ENCODE assay signal across 19 cellular contexts in the genomic region with DNA sequence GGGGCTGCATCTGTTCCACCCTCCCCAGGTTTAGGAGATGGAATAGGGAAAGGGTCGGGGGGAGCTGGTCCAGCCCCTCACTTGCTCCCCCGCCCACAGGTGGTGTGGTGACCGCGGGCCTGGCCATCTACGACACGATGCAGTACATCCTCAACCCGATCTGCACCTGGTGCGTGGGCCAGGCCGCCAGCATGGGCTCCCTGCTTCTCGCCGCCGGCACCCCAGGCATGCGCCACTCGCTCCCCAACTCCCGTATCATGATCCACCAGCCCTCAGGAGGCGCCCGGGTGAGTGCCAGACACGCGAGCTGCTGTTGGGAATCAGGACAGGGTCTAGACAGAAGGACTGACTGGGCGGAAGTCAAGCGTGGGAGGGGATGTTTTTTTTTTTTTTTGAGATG. TPM values are rescaled to one million over a fixed set of nuclear protein-coding genes. Genes with fewer than 3 reads are reported as not detected.
DNase-seq lines count a peak whose midpoint lies in the region; ATAC-seq and TF ChIP-seq lines count a peak whose summit lies in the region.
"Had no signal": no experiment of that assay in that cellular context is flagged by ENCODE, and none has a peak within 500 bp of the region (broad histone marks: within the 10 kb centered on the region; RNA-seq: fewer than 3 reads in every experiment).

No MANE protein-coding gene starts in this region.

- no peak overlapping the region for H2BK5ac ChIP-seq in mesenchymal stem cell (ENCODE audit: low read depth, low read length, poor library complexity, severe bottlenecking)

- no peak overlapping the region for H2BK15ac ChIP-seq in mesenchymal stem cell (ENCODE audit: low read depth, poor library complexity, severe bottlenecking)

- H3K27ac Mint-ChIP-seq in activated T-cell treated with anti-CD3 and anti-CD28 coated beads, Interleukin-2, amount 50 U/mL, for 24 hours = peak overlapping the region; percentile 67
- no peak overlapping the region for H3K27ac Mint-ChIP-seq in CD4-positive, alpha-beta T cell
- peak overlapping the region; percentile 16 for H3K27ac Mint-ChIP-seq in activated CD4-positive, alpha-beta memory T cell treated with anti-CD3 and anti-CD28 coated beads, Interleukin-2, amount 10 ng/mL, durations not matched to agents 7 days and 5 days
- no peak overlapping the region for H3K27ac Mint-ChIP-seq in Caco-2 (ENCODE audit: unreplicated experiment)
- H3K27ac Mint-ChIP-seq: HFFc6 had no signal

- peaks cover 22% of the 10 kb centered on the region for H3K4me1 Mint-ChIP-seq in activated T-cell treated with anti-CD3 and anti-CD28 coated beads, Interleukin-2, amount 50 U/mL, for 24 hours (ENCODE audit: low read depth)
- peaks cover 23% of the 10 kb centered on the region for H3K4me1 Mint-ChIP-seq in CD4-positive, alpha-beta T cell (ENCODE audit: low read depth)
- peaks cover 18% of the 10 kb centered on the region for H3K4me1 Mint-ChIP-seq in activated CD4-positive, alpha-beta memory T cell treated with anti-CD3 and anti-CD28 coated beads, Interleukin-2, amount 10 ng/mL, durations not matched to agents 7 days and 5 days
- no peaks in the 10 kb centered on the region for H3K4me1 Mint-ChIP-seq in Caco-2 (ENCODE audit: low read depth, unreplicated experiment)

- no TSS peak for BruUV-seq in Caco-2 (replicated peaks; lab: Mats Ljungman, UMichigan)

- H3K4me3 ChIP-seq in mesenchymal stem cell (ENCODE audit: insufficient read depth in 1 of 2, low read depth in 1 of 2, low read length in 2 of 2) (no peak overlapping the region), Caco-2 (ENCODE audit: low read depth, low read length) (no peak overlapping the region)

- H2AK5ac ChIP-seq in mesenchymal stem cell (ENCODE audit: low read length, severe bottlenecking) = no peak overlapping the region

- intact Hi-C loops in CD4-positive, alpha-beta T cell (cut with DNase I, micrococcal nuclease) = loop anchor here in 1 of 2 experiments (5.0 to 10.0 kb wide), 4 partner anchors 500 to 1560 kb away; partner anchors contain the start of genes CTXN1, HSD11B1L, MICOS13 and SNAPC2
- intact Hi-C loops in Caco-2 (cut with micrococcal nuclease; ENCODE audit: unreplicated experiment) = no loop called here

- H3K9me3 ChIP-seq in CD4-positive, alpha-beta T cell (ENCODE audit: control insufficient read depth, low read length) = no peaks in the 10 kb centered on the region
- H3K9me3 ChIP-seq in mesenchymal stem cell (ENCODE audit: control insufficient read depth, low read length) = no peaks in the 10 kb centered on the region
- no peaks in the 10 kb centered on the region for H3K9me3 ChIP-seq in Caco-2

- CTCF ChIA-PET in CD4-positive, alpha-beta T cell (lab: Charles Lee) = no interaction called here
- CTCF ChIA-PET in activated CD4-positive, alpha-beta memory T cell treated with anti-CD3 and anti-CD28 coated beads, Interleukin-2, amount 10 ng/mL, durations not matched to agents 7 days and 5 days (lab: Charles Lee) = no interaction called here
- CTCF ChIA-PET in Caco-2 (lab: Charles Lee) = no interaction called here

- H3K27me3 ChIP-seq in CD4-positive, alpha-beta T cell (ENCODE audit: control insufficient read depth, insufficient read depth, low read length) = no peaks in the 10 kb centered on the region
- no peaks in the 10 kb centered on the region for H3K27me3 ChIP-seq in mesenchymal stem cell (ENCODE audit: control insufficient read depth in 1 of 2, insufficient read depth in 1 of 2, low read length in 2 of 2)
- no peaks in the 10 kb centered on the region for H3K27me3 ChIP-seq in Caco-2 (replicated peaks; ENCODE audit: control insufficient read depth, insufficient read depth, low read length)

- H3K27me3 Mint-ChIP-seq in activated T-cell treated with anti-CD3 and anti-CD28 coated beads, Interleukin-2, amount 50 U/mL, for 24 hours = no peaks in the 10 kb centered on the region
- H3K27me3 Mint-ChIP-seq in CD4-positive, alpha-beta T cell = no peaks in the 10 kb centered on the region
- H3K27me3 Mint-ChIP-seq in activated CD4-positive, alpha-beta memory T cell treated with anti-CD3 and anti-CD28 coated beads, Interleukin-2, amount 10 ng/mL, durations not matched to agents 7 days and 5 days = no peaks in the 10 kb centered on the region
- no peaks in the 10 kb centered on the region for H3K27me3 Mint-ChIP-seq in Caco-2 (ENCODE audit: insufficient read depth, unreplicated experiment)

- no peak overlapping the region for H2AFZ ChIP-seq in mesenchymal stem cell (ENCODE audit: low read depth, low read length)

- H3K9ac ChIP-seq in mesenchymal stem cell (ENCODE audit: low read length) = no peak overlapping the region

- H3K4ac ChIP-seq in mesenchymal stem cell (ENCODE audit: low read depth in 1 of 2, low read length in 2 of 2) = no peak overlapping the region

- peaks cover 72% of the 10 kb centered on the region for H3K36me3 Mint-ChIP-seq in activated T-cell treated with anti-CD3 and anti-CD28 coated beads, Interleukin-2, amount 50 U/mL, for 24 hours (ENCODE audit: low read depth)
- peaks cover 72% of the 10 kb centered on the region for H3K36me3 Mint-ChIP-seq in CD4-positive, alpha-beta T cell (ENCODE audit: low read depth)
- H3K36me3 Mint-ChIP-seq in activated CD4-positive, alpha-beta memory T cell treated with anti-CD3 and anti-CD28 coated beads, Interleukin-2, amount 10 ng/mL, durations not matched to agents 7 days and 5 days (ENCODE audit: low read depth) = peaks cover 43% of the 10 kb centered on the region
- peaks cover 25% of the 10 kb centered on the region for H3K36me3 Mint-ChIP-seq in Caco-2 (ENCODE audit: insufficient read depth, unreplicated experiment)

- H3K4me3 Mint-ChIP-seq in activated T-cell treated with anti-CD3 and anti-CD28 coated beads, Interleukin-2, amount 50 U/mL, for 24 hours = peak overlapping the region; percentile 36
- peak overlapping the region; percentile 56 for H3K4me3 Mint-ChIP-seq in CD4-positive, alpha-beta T cell
- no peak overlapping the region for H3K4me3 Mint-ChIP-seq in activated CD4-positive, alpha-beta memory T cell treated with anti-CD3 and anti-CD28 coated beads, Interleukin-2, amount 10 ng/mL, durations not matched to agents 7 days and 5 days
- no peak overlapping the region for H3K4me3 Mint-ChIP-seq in Caco-2 (ENCODE audit: unreplicated experiment)
- H3K4me3 Mint-ChIP-seq: HFFc6 had no signal

- H3K9me3 Mint-ChIP-seq in activated T-cell treated with anti-CD3 and anti-CD28 coated beads, Interleukin-2, amount 50 U/mL, for 24 hours = no peaks in the 10 kb centered on the region
- no peaks in the 10 kb centered on the region for H3K9me3 Mint-ChIP-seq in CD4-positive, alpha-beta T cell
- H3K9me3 Mint-ChIP-seq in activated CD4-positive, alpha-beta memory T cell treated with anti-CD3 and anti-CD28 coated beads, Interleukin-2, amount 10 ng/mL, durations not matched to agents 7 days and 5 days = no peaks in the 10 kb centered on the region
- no peaks in the 10 kb centered on the region for H3K9me3 Mint-ChIP-seq in Caco-2 (ENCODE audit: unreplicated experiment)
- H3K9me3 Mint-ChIP-seq: HFFc6, IgD-negative memory B cell had no signal

- H3K4me1 ChIP-seq in mesenchymal stem cell (ENCODE audit: control insufficient read depth, insufficient read depth, low read depth, low read length) (peaks cover 5% of the 10 kb centered on the region), Caco-2 (no peaks in the 10 kb centered on the region)

- no peak overlapping the region for H3K27ac ChIP-seq in CD4-positive, alpha-beta T cell (ENCODE audit: low read depth, low read length)
- no peak overlapping the region for H3K27ac ChIP-seq in mesenchymal stem cell (ENCODE audit: low read length, poor library complexity, severe bottlenecking)
- H3K27ac ChIP-seq: C4-2B had no signal

- POLR2A ChIA-PET in CD4-positive, alpha-beta T cell (lab: Charles Lee) = interaction anchor here (6.3 kb wide), 1 partner anchor 8 kb away, joined by 172 read pairs; the partner anchor contains the start of gene ALKBH7
- POLR2A ChIA-PET in activated CD4-positive, alpha-beta memory T cell treated with anti-CD3 and anti-CD28 coated beads, Interleukin-2, amount 10 ng/mL, durations not matched to agents 7 days and 5 days (lab: Charles Lee) = no interaction called here
- POLR2A ChIA-PET in Caco-2 (lab: Charles Lee) = interaction anchor here (1.7 kb wide), 1 partner anchor 8 kb away, joined by 11 read pairs; the partner anchor contains the start of gene ALKBH7

- no peak for ATAC-seq in CD4-positive, alpha-beta T cell (ENCODE audit: poor library complexity)
- no peak for ATAC-seq in GM18511 (IDR thresholded peaks at IDR 0.05; ENCODE audit: unreplicated experiment)
- ATAC-seq: Panc1 had no signal

- no peak for DNase-seq in activated T-cell treated with anti-CD3 and anti-CD28 coated beads, Interleukin-2, amount 50 U/mL, for 24 hours
- no peak for DNase-seq in activated T-cell treated with anti-CD3 and anti-CD28 coated beads, Interleukin-2, amount 50 U/mL, for 48 hours
- DNase-seq in CD4-positive, alpha-beta T cell = no peak
- no peak for DNase-seq in activated CD4-positive, alpha-beta memory T cell treated with anti-CD3 and anti-CD28 coated beads, Interleukin-2, amount 10 ng/mL, durations not matched to agents 7 days and 5 days
- DNase-seq in mesenchymal stem cell (no peak), NCI-H1105 treated with DMSO at 0.1 percent for 48 hours (lab: John Stamatoyannopoulos, UW) (no peak), Caco-2 (no peak)
- DNase-seq: HFFc6, NCI-H1105, NCI-H1694 treated with DMSO at 0.1 percent for 48 hours, NCI-H2107, NCI-H2227 treated with DMSO at 0.1 percent for 48 hours, NCI-H524 treated with DMSO at 0.1 percent for 48 hours had no signal

- H3K18ac ChIP-seq in mesenchymal stem cell (ENCODE audit: low read depth in 1 of 2, low read length in 2 of 2) = no peak overlapping the region

- H3K36me3 ChIP-seq in mesenchymal stem cell (ENCODE audit: control insufficient read depth in 1 of 2, insufficient read depth in 2 of 2, low read depth in 1 of 2, low read length in 2 of 2) (peaks cover 50 to 55% of the 10 kb centered on the region in 2 experiments), Caco-2 (ENCODE audit: control insufficient read depth, insufficient read depth, low read length) (peaks cover 1% of the 10 kb centered on the region)

- H4K91ac ChIP-seq in mesenchymal stem cell (ENCODE audit: low read length) = peak overlapping the region; percentile 67

- H3K23ac ChIP-seq in mesenchymal stem cell (ENCODE audit: low read length in 2 of 2) = no peak overlapping the region

- H3K4me2 ChIP-seq in mesenchymal stem cell (ENCODE audit: low read length, poor library complexity, severe bottlenecking) = no peak overlapping the region

- H2BK12ac ChIP-seq in mesenchymal stem cell (ENCODE audit: low read length in 2 of 2) = no peak overlapping the region

- no peak overlapping the region for H3K14ac ChIP-seq in mesenchymal stem cell (ENCODE audit: low read length in 2 of 2)

- peak overlapping the region; percentile 75 for H4K8ac ChIP-seq in mesenchymal stem cell (ENCODE audit: low read length)

- H3K79me1 ChIP-seq in mesenchymal stem cell (replicated peaks; ENCODE audit: low read length, poor library complexity, severe bottlenecking) = peaks cover 22% of the 10 kb centered on the region

- 98% methylated on average over 21 of the region's 21 CpGs for WGBS in mesenchymal stem cell

- TF ChIP-seq CTCF in CD4-positive, alpha-beta T cell (IDR thresholded peaks at IDR 0.05) = no peak
- TF ChIP-seq CTCF in Caco-2 (IDR thresholded peaks at IDR 0.05; ENCODE audit: insufficient read depth in 1 of 2, low read depth in 1 of 2, low read length in 1 of 2, severe bottlenecking in 1 of 2, unreplicated experiment in 1 of 2) = no peak

- H2BK120ac ChIP-seq in mesenchymal stem cell (ENCODE audit: low read depth, low read length) = no peak overlapping the region

RNA-seq across cellular contexts. Expression of gene CLPP, which starts 3.0 kb away (rescaled TPM):
- total RNA-seq in CD4-positive, alpha-beta T cell = 10 to 100 TPM; 86.7 to 96.4 TPM
- 100 to 1,000 TPM; 136 to 147 TPM for total RNA-seq in activated CD4-positive, alpha-beta memory T cell treated with anti-CD3 and anti-CD28 coated beads, Interleukin-2, amount 10 ng/mL, durations not matched to agents 7 days and 5 days
- 159 TPM for polyA plus RNA-seq in mesenchymal stem cell (2013, experiment 1 of 2)
- polyA plus RNA-seq in mesenchymal stem cell (2013, experiment 2 of 2) = 167 TPM
- 86.8 and 93.5 TPM in 2 replicates for total RNA-seq in Caco-2 (2022)

RNA-seq across cellular contexts. Expression of gene ALKBH7, which starts 8.2 kb away (rescaled TPM):
- total RNA-seq in CD4-positive, alpha-beta T cell = 10 to 100 TPM; 75.3 to 78.7 TPM
- 10 to 100 TPM; 52.0 to 52.5 TPM for total RNA-seq in activated CD4-positive, alpha-beta memory T cell treated with anti-CD3 and anti-CD28 coated beads, Interleukin-2, amount 10 ng/mL, durations not matched to agents 7 days and 5 days
- polyA plus RNA-seq in mesenchymal stem cell (2013, experiment 1 of 2) = 46.0 TPM
- 44.8 TPM for polyA plus RNA-seq in mesenchymal stem cell (2013, experiment 2 of 2)
- total RNA-seq in Caco-2 (2022) = 55.5 and 70.0 TPM in 2 replicates

RNA-seq across cellular contexts. Expression of gene PSPN, which starts 11.4 kb away (rescaled TPM):
- total RNA-seq in CD4-positive, alpha-beta T cell = under 1 TPM; 0.81 to 0.85 TPM
- total RNA-seq in activated CD4-positive, alpha-beta memory T cell treated with anti-CD3 and anti-CD28 coated beads, Interleukin-2, amount 10 ng/mL, durations not matched to agents 7 days and 5 days = 1 to 10 TPM; 2.3 to 2.7 TPM
- polyA plus RNA-seq in mesenchymal stem cell (2013, experiment 1 of 2) = 0.97 TPM
- polyA plus RNA-seq in mesenchymal stem cell (2013, experiment 2 of 2) = 0.82 TPM
- total RNA-seq in Caco-2 (2022) = 2.9 and 3.4 TPM in 2 replicates

RNA-seq across cellular contexts. Expression of gene GTF2F1, which starts 28.6 kb away (rescaled TPM):
- 10 to 100 TPM; 56.1 to 61.1 TPM for total RNA-seq in CD4-positive, alpha-beta T cell
- 10 to 100 TPM; 75.5 to 79.8 TPM for total RNA-seq in activated CD4-positive, alpha-beta memory T cell treated with anti-CD3 and anti-CD28 coated beads, Interleukin-2, amount 10 ng/mL, durations not matched to agents 7 days and 5 days
- polyA plus RNA-seq in mesenchymal stem cell (2013, experiment 1 of 2) = 85.8 TPM
- polyA plus RNA-seq in mesenchymal stem cell (2013, experiment 2 of 2) = 77.3 TPM
- total RNA-seq in Caco-2 (2022) = 66.6 and 77.4 TPM in 2 replicates

RNA-seq across cellular contexts. Expression of gene ACER1, which starts 30.9 kb away (rescaled TPM):
- 1 to 10 TPM; 2.7 to 3.1 TPM for total RNA-seq in CD4-positive, alpha-beta T cell
- under 1 TPM; 0.15 to 0.30 TPM for total RNA-seq in activated CD4-positive, alpha-beta memory T cell treated with anti-CD3 and anti-CD28 coated beads, Interleukin-2, amount 10 ng/mL, durations not matched to agents 7 days and 5 days
- 0.03 TPM for polyA plus RNA-seq in mesenchymal stem cell (2013, experiment 1 of 2)
- polyA plus RNA-seq in mesenchymal stem cell (2013, experiment 2 of 2) = not detected
- total RNA-seq in Caco-2 (2022) = not detected in 2 replicates
- total RNA-seq: HFFc6, HT1080, LHCN-M2 had no signal
- polyA plus RNA-seq: IgD-negative memory B cell had no signal

Comparison
In these comparisons a context has a peak if more than half of its experiments do, and no peak if none do; other contexts are left out.
1. H3K27ac Mint-ChIP-seq: peak in activated T-cell treated with anti-CD3 and anti-CD28 coated beads, Interleukin-2, amount 50 U/mL, for 24 hours (single experiment) and activated CD4-positive, alpha-beta memory T cell treated with anti-CD3 and anti-CD28 coated beads, Interleukin-2, amount 10 ng/mL, durations not matched to agents 7 days and 5 days (single experiment); none in CD4-positive, alpha-beta T cell (single experiment) and Caco-2 (single experiment).
2. H3K4me3 Mint-ChIP-seq: peak in activated T-cell treated with anti-CD3 and anti-CD28 coated beads, Interleukin-2, amount 50 U/mL, for 24 hours (single experiment) and CD4-positive, alpha-beta T cell (single experiment); none in activated CD4-positive, alpha-beta memory T cell treated with anti-CD3 and anti-CD28 coated beads, Interleukin-2, amount 10 ng/mL, durations not matched to agents 7 days and 5 days (single experiment) and Caco-2 (single experiment).